In the genomic region with DNA sequence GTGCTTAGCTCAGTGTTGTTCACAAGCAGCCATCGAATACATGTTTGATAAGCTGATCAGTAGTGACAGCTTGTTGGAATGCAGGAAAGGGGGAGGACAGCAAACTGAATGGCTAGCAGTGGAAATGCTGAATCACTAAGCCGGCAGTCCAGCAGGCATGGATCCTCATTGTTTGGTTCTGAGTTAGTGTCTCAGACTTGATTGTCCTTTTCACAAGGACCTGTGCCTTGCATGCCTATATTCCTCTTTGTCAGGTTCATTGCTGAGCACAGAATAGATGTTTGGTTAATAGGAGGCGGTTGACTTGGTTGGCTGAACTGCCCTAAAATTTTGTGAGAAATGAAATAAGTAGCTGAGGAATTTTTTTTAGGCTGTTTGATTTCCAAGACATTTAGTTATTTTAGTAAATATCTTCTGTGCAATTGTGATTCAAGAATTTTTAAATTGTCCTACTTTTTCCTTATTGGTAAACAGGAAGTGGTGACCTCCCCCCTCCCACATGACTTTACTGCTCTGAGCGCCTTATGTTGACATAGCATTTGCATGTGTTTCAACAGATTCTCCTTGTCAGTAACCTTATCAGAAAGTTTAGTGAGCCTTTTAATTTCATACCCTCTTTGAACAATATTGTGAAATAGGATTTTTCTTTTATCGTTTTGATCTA, we compare ENCODE assay signal across 9 cellular contexts. TPM values are rescaled to one million over a fixed set of nuclear protein-coding genes. Genes with fewer than 3 reads are reported as not detected.
DNase-seq lines count a peak whose midpoint lies in the region; TF ChIP-seq lines count a peak whose summit lies in the region.
"Had no signal": no experiment of that assay in that cellular context is flagged by ENCODE, and none has a peak within 500 bp of the region (broad histone marks: within the 10 kb centered on the region; RNA-seq: fewer than 3 reads in every experiment).

No MANE protein-coding gene starts in this region.

- H3K9ac ChIP-seq in iPS-15b (ENCODE audit: low read depth, low read length): no peak overlapping the region

- peak overlapping the region in 1 of 2 donors; percentile 62 for H3K27ac ChIP-seq in testis

- H3K36me3 Mint-ChIP-seq in activated CD4-positive, alpha-beta T cell treated with anti-CD3 and anti-CD28 coated beads, Interleukin-2, amount 10 ng/mL, durations not matched to agents 24 days and 14 days (ENCODE audit: low read depth): peaks cover 46% of the 10 kb centered on the region
- H3K36me3 Mint-ChIP-seq in activated T-helper 2 cell treated with anti-CD3 and anti-CD28 coated beads, Interferon-gamma antibody, Interleukin-2, Interleukin-4, amounts not matched to agents 10 μg/mL and 5 μg/mL and 100 μg/mL, durations not matched to agents 14 hours and 24 hours and 36 hours (ENCODE audit: low read depth): peaks cover 60% of the 10 kb centered on the region

- intact Hi-C loops in activated CD4-positive, alpha-beta T cell treated with anti-CD3 and anti-CD28 coated beads, Interleukin-2, amount 10 ng/mL, durations not matched to agents 24 days and 14 days (cut with micrococcal nuclease): no loop called here
- intact Hi-C loops in activated T-helper 2 cell treated with anti-CD3 and anti-CD28 coated beads, Interferon-gamma antibody, Interleukin-2, Interleukin-4, amounts not matched to agents 10 μg/mL and 5 μg/mL and 100 μg/mL, durations not matched to agents 14 hours and 24 hours and 36 hours (cut with micrococcal nuclease): no loop called here
- intact Hi-C loops in testis (cut with DNase I; ENCODE audit: low total_unique reads): no loop called here

- 58 to 60% methylated on average over 5 of the region's 5 CpGs for WGBS in testis, 2 donors

- H3K36me3 ChIP-seq in iPS-15b (ENCODE audit: control insufficient read depth, insufficient read depth, low read length) (no peaks in the 10 kb centered on the region), testis (ENCODE audit: low read depth, missing control alignments) (no peaks in the 10 kb centered on the region)

- no peak overlapping the region for H3K4me3 Mint-ChIP-seq in activated CD4-positive, alpha-beta T cell treated with anti-CD3 and anti-CD28 coated beads, Interleukin-2, amount 10 ng/mL, durations not matched to agents 24 days and 14 days
- no peak overlapping the region for H3K4me3 Mint-ChIP-seq in activated T-helper 2 cell treated with anti-CD3 and anti-CD28 coated beads, Interferon-gamma antibody, Interleukin-2, Interleukin-4, amounts not matched to agents 10 μg/mL and 5 μg/mL and 100 μg/mL, durations not matched to agents 14 hours and 24 hours and 36 hours (ENCODE audit: low read depth)
- H3K4me3 Mint-ChIP-seq: B cell had no signal

- H3K4me3 ChIP-seq in iPS-15b (ENCODE audit: low read depth, low read length) (peak overlapping the region; percentile 23), testis (no peak overlapping the region)

- peak overlapping the region; percentile 74 for H3K27ac Mint-ChIP-seq in activated CD4-positive, alpha-beta T cell treated with anti-CD3 and anti-CD28 coated beads, Interleukin-2, amount 10 ng/mL, durations not matched to agents 24 days and 14 days
- H3K27ac Mint-ChIP-seq in activated T-helper 2 cell treated with anti-CD3 and anti-CD28 coated beads, Interferon-gamma antibody, Interleukin-2, Interleukin-4, amounts not matched to agents 10 μg/mL and 5 μg/mL and 100 μg/mL, durations not matched to agents 14 hours and 24 hours and 36 hours: peak overlapping the region; percentile 76
- H3K27ac Mint-ChIP-seq: B cell had no signal

- no peaks in the 10 kb centered on the region for H3K27me3 ChIP-seq in iPS-15b (ENCODE audit: control insufficient read depth, insufficient read depth, low read length)
- H3K27me3 ChIP-seq in testis: no peaks in the 10 kb centered on the region

- no peak for TF ChIP-seq POLR2A in testis (IDR thresholded peaks at IDR 0.05)

- H3K4me1 ChIP-seq in iPS-15b (ENCODE audit: control insufficient read depth, insufficient read depth, low read length) (peaks cover 14% of the 10 kb centered on the region), testis (no peaks in the 10 kb centered on the region)

- H3K9me3 ChIP-seq in iPS-15b (ENCODE audit: control insufficient read depth, insufficient read depth, low read length) (no peaks in the 10 kb centered on the region), testis (no peaks in the 10 kb centered on the region)

- no peaks in the 10 kb centered on the region for H3K27me3 Mint-ChIP-seq in activated CD4-positive, alpha-beta T cell treated with anti-CD3 and anti-CD28 coated beads, Interleukin-2, amount 10 ng/mL, durations not matched to agents 24 days and 14 days
- H3K27me3 Mint-ChIP-seq in activated T-helper 2 cell treated with anti-CD3 and anti-CD28 coated beads, Interferon-gamma antibody, Interleukin-2, Interleukin-4, amounts not matched to agents 10 μg/mL and 5 μg/mL and 100 μg/mL, durations not matched to agents 14 hours and 24 hours and 36 hours (ENCODE audit: low read depth): no peaks in the 10 kb centered on the region
- H3K27me3 Mint-ChIP-seq: B cell had no signal

- DNase-seq in activated CD4-positive, alpha-beta T cell treated with anti-CD3 and anti-CD28 coated beads, Interleukin-2, amount 10 ng/mL, durations not matched to agents 24 days and 14 days: no peak
- DNase-seq in activated CD4-positive, alpha-beta T cell treated with anti-CD3 and anti-CD28 coated beads for 4 hours: no peak
- no peak for DNase-seq in activated T-helper 2 cell treated with anti-CD3 and anti-CD28 coated beads, Interferon-gamma antibody, Interleukin-2, Interleukin-4, amounts not matched to agents 10 μg/mL and 5 μg/mL and 100 μg/mL, durations not matched to agents 14 hours and 24 hours and 36 hours (ENCODE audit: low spot score)
- DNase-seq in testis: peak; percentile 46
- DNase-seq in DMS114 treated with DMSO at 0.1 percent for 48 hours (lab: John Stamatoyannopoulos, UW; ENCODE audit: unreplicated experiment): no peak
- no peak for DNase-seq in activated CD4-positive, CD25-positive, alpha-beta regulatory T cell (lab: John Stamatoyannopoulos, UW)
- DNase-seq in Kasumi-1 (lab: John Stamatoyannopoulos, UW): no peak

- H3K9me3 Mint-ChIP-seq in activated CD4-positive, alpha-beta T cell treated with anti-CD3 and anti-CD28 coated beads, Interleukin-2, amount 10 ng/mL, durations not matched to agents 24 days and 14 days: no peaks in the 10 kb centered on the region
- H3K9me3 Mint-ChIP-seq in activated T-helper 2 cell treated with anti-CD3 and anti-CD28 coated beads, Interferon-gamma antibody, Interleukin-2, Interleukin-4, amounts not matched to agents 10 μg/mL and 5 μg/mL and 100 μg/mL, durations not matched to agents 14 hours and 24 hours and 36 hours: no peaks in the 10 kb centered on the region

- TF ChIP-seq CTCF in testis (IDR thresholded peaks at IDR 0.05): no peak

- peaks cover 15% of the 10 kb centered on the region for H3K4me1 Mint-ChIP-seq in activated CD4-positive, alpha-beta T cell treated with anti-CD3 and anti-CD28 coated beads, Interleukin-2, amount 10 ng/mL, durations not matched to agents 24 days and 14 days
- H3K4me1 Mint-ChIP-seq in activated T-helper 2 cell treated with anti-CD3 and anti-CD28 coated beads, Interferon-gamma antibody, Interleukin-2, Interleukin-4, amounts not matched to agents 10 μg/mL and 5 μg/mL and 100 μg/mL, durations not matched to agents 14 hours and 24 hours and 36 hours (ENCODE audit: low read depth): peaks cover 18% of the 10 kb centered on the region

RNA-seq across cellular contexts. Expression of gene STON1, which starts 21.4 kb away (rescaled TPM):
- 0.93 and 1.3 TPM in 2 replicates for total RNA-seq in activated CD4-positive, alpha-beta T cell treated with anti-CD3 and anti-CD28 coated beads, Interleukin-2, amount 10 ng/mL, durations not matched to agents 24 days and 14 days
- total RNA-seq in activated T-helper 2 cell treated with anti-CD3 and anti-CD28 coated beads, Interferon-gamma antibody, Interleukin-2, Interleukin-4, amounts not matched to agents 10 μg/mL and 5 μg/mL and 100 μg/mL, durations not matched to agents 14 hours and 24 hours and 36 hours: 1.9 and 2.1 TPM in 2 replicates
- 1 to 10 TPM; 5.1 to 5.7 TPM for total RNA-seq in testis
- 3.8 TPM for polyA plus RNA-seq in testis (ENCODE audit: insufficient read depth, low read depth, low replicate concordance)
